28 cellular contexts compared by ENCODE assay signal in the genomic region with DNA sequence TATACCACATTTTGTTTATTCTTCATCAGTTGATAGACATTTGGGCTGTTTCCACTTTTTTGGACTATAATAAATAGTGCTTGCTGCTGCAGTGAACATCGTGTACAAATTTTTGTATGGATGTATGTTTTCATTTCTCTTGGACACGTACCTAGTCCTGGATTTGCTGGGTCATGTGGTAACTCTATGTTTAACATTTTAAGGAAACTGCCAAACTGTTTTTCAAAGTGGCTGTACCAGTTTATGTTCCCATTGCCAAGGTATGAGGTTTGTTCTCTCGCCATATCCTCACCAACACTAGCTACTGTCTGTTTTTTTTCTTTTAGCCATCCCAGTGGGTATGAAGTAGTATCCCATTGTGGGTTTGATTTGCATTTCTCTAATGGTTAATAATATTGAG. TPM values are rescaled to one million over a fixed set of nuclear protein-coding genes. Genes with fewer than 3 reads are reported as not detected.
"Had no signal": no experiment of that assay in that cellular context is flagged by ENCODE, and none has a peak within 500 bp of the region (broad histone marks: within the 10 kb centered on the region; RNA-seq: fewer than 3 reads in every experiment).

No MANE protein-coding gene starts in this region.

- H3K27me3 ChIP-seq: neural progenitor cell, ovary, suprapubic skin, testis, tibial nerve, upper lobe of left lung, vagina had no signal

- H3K79me2 ChIP-seq: parathyroid adenoma had no signal

- FAIRE-seq: urothelium cell line had no signal

- H3K4me3 ChIP-seq: neural progenitor cell, ovary, psoas muscle, skin epidermis, smooth muscle cell, spleen, suprapubic skin, testis, tibial nerve, upper lobe of left lung, vagina had no signal

- H3K9me3 ChIP-seq: ovary, psoas muscle, spleen, suprapubic skin, testis, tibial nerve, upper lobe of left lung, vagina had no signal

- H3K9ac ChIP-seq: neural progenitor cell, parathyroid adenoma had no signal

- H3K27ac ChIP-seq: neural progenitor cell, ovary, parathyroid adenoma, psoas muscle, skin epidermis, spleen, suprapubic skin, testis, tibial nerve, upper lobe of left lung, vagina had no signal

- H3K4me2 ChIP-seq: neural progenitor cell, smooth muscle cell had no signal

- H3K36me3 ChIP-seq: ovary, spleen, suprapubic skin, tibial nerve, upper lobe of left lung, vagina had no signal

- ATAC-seq: natural killer cell; psoas muscle; right cardiac atrium; sciatic nerve; stimulated activated memory B cell treated with anti-CD40 and anti-IgM and Interleukin-4, amounts not matched to agents 10 μg/mL and 1 μg/mL and 100 μg/mL, for 72 hours; stimulated activated naive CD8-positive, alpha-beta T cell treated with anti-CD3 and anti-CD28 coated beads, Interleukin-15, amount 100 ng/mL, for 72 hours; stimulated activated naive CD8-positive, alpha-beta T cell treated with anti-CD3 and anti-CD28 coated beads, Interleukin-15, Interleukin-2, amounts not matched to agents 100 U/mL and 50 U/mL, for 24 hours had no signal

- DNase-seq: natural killer cell; occipital lobe; ovary; posterior cingulate gyrus; psoas muscle; right cardiac atrium; spleen; stimulated activated CD4-positive, alpha-beta T cell treated with anti-CD3 and anti-CD28 coated beads, Interleukin-12 subunit alpha, Interleukin-12 subunit beta, amount 100 ng/mL, for 4 hours; stimulated activated CD4-positive, alpha-beta T cell treated with anti-CD3 and anti-CD28 coated beads, Interleukin-1b, Interleukin-23, amount 100 ng/mL, for 48 hours; stimulated activated CD4-positive, alpha-beta T cell treated with anti-CD3 and anti-CD28 coated beads, Interleukin-4, amount 100 ng/mL, for 1 hour; stimulated activated CD4-positive, alpha-beta T cell treated with anti-CD3 and anti-CD28 coated beads, Interleukin-4, amount 100 ng/mL, for 4 hours; stimulated activated CD8-positive, alpha-beta memory T cell treated with anti-CD3 and anti-CD28 coated beads, Interleukin-4, amount 100 ng/mL, for 48 hours; stimulated activated naive CD4-positive, alpha-beta T cell; stimulated activated naive CD8-positive, alpha-beta T cell treated with anti-CD3 and anti-CD28 coated beads, Interleukin-15, amount 100 ng/mL, for 72 hours; stimulated activated naive CD8-positive, alpha-beta T cell treated with anti-CD3 and anti-CD28 coated beads, Interleukin-15, Interleukin-2, amounts not matched to agents 100 U/mL and 50 U/mL, for 24 hours; substantia nigra; testis; upper lobe of left lung had no signal

- H3K4me1 ChIP-seq: parathyroid adenoma, psoas muscle, spleen, suprapubic skin, testis, tibial nerve, upper lobe of left lung, vagina had no signal

- H2AFZ ChIP-seq: neural progenitor cell, parathyroid adenoma had no signal

RNA-seq across cellular contexts. Expression of gene GREB1L, which starts 42.5 kb away (rescaled TPM):
- total RNA-seq: natural killer cell had no signal
